ENCODE assay signal across 24 cellular contexts in genomic region chr11:127182586-127183203, GRCh38.
DNase-seq lines count a peak whose midpoint lies in the region; ATAC-seq, FAIRE-seq and TF ChIP-seq lines count a peak whose summit lies in the region.
"Had no signal": no experiment of that assay in that cellular context is flagged by ENCODE, and none has a peak within 500 bp of the region (broad histone marks: within the 10 kb centered on the region; RNA-seq: fewer than 3 reads in every experiment).

No MANE protein-coding gene starts in this region.

- H3K27me3 ChIP-seq in HepG2 (ENCODE audit: control insufficient read depth in 1 of 2, insufficient read depth in 2 of 2, low read length in 2 of 2) (no peaks in the 10 kb centered on the region), right lobe of liver (no peaks in the 10 kb centered on the region), right cardiac atrium (ENCODE audit: control insufficient read depth, insufficient read depth) (no peaks in the 10 kb centered on the region), gastrocnemius medialis (no peaks in the 10 kb centered on the region)
- H3K27me3 ChIP-seq: neutrophil, uterus had no signal

- POLR2A ChIA-PET in HepG2 (lab: Yijun Ruan, JAX), result no interaction called here

- TF ChIP-seq POLR2A in HepG2 (IDR thresholded peaks at IDR 0.05; ENCODE audit: insufficient read depth in 1 of 2, low read depth in 2 of 2, low read length in 2 of 2) (no peak), right lobe of liver (IDR thresholded peaks at IDR 0.05) (no peak), gastrocnemius medialis (IDR thresholded peaks at IDR 0.05) (no peak)

- H3K36me3 ChIP-seq in HepG2 (replicated peaks in 1 of 2; ENCODE audit: control insufficient read depth in 1 of 2, insufficient read depth in 2 of 2, low read length in 2 of 2) (no peaks in the 10 kb centered on the region), right lobe of liver (no peaks in the 10 kb centered on the region), gastrocnemius medialis (no peaks in the 10 kb centered on the region)
- H3K36me3 ChIP-seq: neutrophil, uterus had no signal

- H2AFZ ChIP-seq in HepG2 (ENCODE audit: low read length), result no peak overlapping the region

- H3K9ac ChIP-seq in HepG2 (ENCODE audit: insufficient read depth, low read depth, low read length), result no peak overlapping the region
- H3K9ac ChIP-seq: KMS-11 had no signal

- WGBS in HepG2 (ENCODE audit: low lambda C conversion rate), result 28% methylated on average over 8 of the region's 8 CpGs
- 72% methylated on average over 8 of the region's 8 CpGs for WGBS in right lobe of liver (ENCODE audit: insufficient coverage, low coverage, low lambda C conversion rate, missing lambda C conversion rate)
- WGBS in right cardiac atrium, result 62% methylated on average over 8 of the region's 8 CpGs

- H3K27ac ChIP-seq in HepG2 (ENCODE audit: extremely low read length, insufficient read depth, low read length) (no peak overlapping the region), right lobe of liver (no peak overlapping the region), right cardiac atrium (ENCODE audit: low read length) (no peak overlapping the region), gastrocnemius medialis (no peak overlapping the region)
- H3K27ac ChIP-seq: KMS-11, neutrophil, uterus had no signal

- H3K4me3 ChIP-seq in HepG2 (replicated peaks in 1 of 3; ENCODE audit: insufficient read depth in 1 of 3, low read depth in 2 of 3, low read length in 3 of 3) (no peak overlapping the region), right lobe of liver (no peak overlapping the region), right cardiac atrium (ENCODE audit: low read length) (no peak overlapping the region), gastrocnemius medialis (no peak overlapping the region)
- H3K4me3 ChIP-seq: uterus had no signal

- BruUV-seq in HepG2 (replicated peaks; lab: Mats Ljungman, UMichigan), result no TSS peak

- H3K4me1 ChIP-seq in HepG2 (ENCODE audit: insufficient read depth, low read length) (no peaks in the 10 kb centered on the region), right lobe of liver (no peaks in the 10 kb centered on the region), right cardiac atrium (ENCODE audit: control insufficient read depth, insufficient read depth, low read length) (no peaks in the 10 kb centered on the region), gastrocnemius medialis (no peaks in the 10 kb centered on the region)
- H3K4me1 ChIP-seq: uterus had no signal

- no peak for TF ChIP-seq EP300 in HepG2 (IDR thresholded peaks at IDR 0.05; ENCODE audit: low read depth in 2 of 2, low read length in 2 of 2)
- no peak for TF ChIP-seq EP300 in HepG2 (CRISPR knock-in tag; IDR thresholded peaks at IDR 0.05; ENCODE audit: borderline replicate concordance)

- intact Hi-C loops in HepG2 (cut with micrococcal nuclease; ENCODE audit: unreplicated experiment), result no loop called here
- intact Hi-C loops in right lobe of liver (cut with DNase I), result no loop called here
- intact Hi-C loops in right cardiac atrium (cut with DNase I), result no loop called here
- intact Hi-C loops in gastrocnemius medialis (cut with DNase I; ENCODE audit: low total_unique reads), result no loop called here

- CTCF ChIA-PET in HepG2 (lab: Yijun Ruan, JAX; ENCODE audit: low intra/inter-chr PET ratio, low total read pairs), result no interaction called here

- TF ChIP-seq RAD21 in HepG2 (CRISPR knock-in tag; IDR thresholded peaks at IDR 0.05), result no peak

- no peak for ATAC-seq in HepG2
- no peak for ATAC-seq in right lobe of liver
- ATAC-seq in right cardiac atrium, result no peak
- no peak for ATAC-seq in gastrocnemius medialis
- ATAC-seq: T-cell had no signal

- no peak overlapping the region for H3K4me2 ChIP-seq in HepG2 (ENCODE audit: low read depth, low read length)
- H3K4me2 ChIP-seq: KMS-11 had no signal

- FAIRE-seq in HepG2 (lab: Jason Lieb, UNC), result no peak
- FAIRE-seq: A204.1, bronchial epithelial cell had no signal

- DNase-seq in HepG2 (ENCODE audit: low spot score), result no peak
- no peak for DNase-seq in right lobe of liver
- DNase-seq in NCI-H2029 (lab: John Stamatoyannopoulos, UW), result peak; percentile 1
- peak; percentile 93 for DNase-seq in NCI-H748 (lab: John Stamatoyannopoulos, UW; ENCODE audit: unreplicated experiment)
- DNase-seq in DMS114 treated with DMSO at 0.1 percent for 48 hours (lab: John Stamatoyannopoulos, UW; ENCODE audit: unreplicated experiment), result no peak
- no peak for DNase-seq in NK-92 treated with Interleukin-12 subunit alpha and Interleukin-12 subunit beta, amount 100 ng/mL, for 24 hours (lab: John Stamatoyannopoulos, UW)
- no peak for DNase-seq in right cardiac atrium
- no peak for DNase-seq in gastrocnemius medialis
- DNase-seq: activated CD4-positive, alpha-beta T cell treated with anti-CD3 and anti-CD28 coated beads, Interleukin-2, amount 10 ng/mL, durations not matched to agents 7 days and 5 days; activated CD8-positive, alpha-beta memory T cell treated with anti-CD3 and anti-CD28 coated beads, Interleukin-2, amount 50 U/mL, for 4 hours; activated gamma-delta T cell; C1 segment of cervical spinal cord; cortex of kidney; DMS53; NCI-H1694; retina; stimulated activated CD4-positive, alpha-beta T cell treated with anti-CD3 and anti-CD28 coated beads, Interleukin-12 subunit alpha, Interleukin-12 subunit beta, amount 100 ng/mL, for 4 hours; stimulated activated CD8-positive, alpha-beta memory T cell treated with anti-CD3 and anti-CD28 coated beads, Interleukin-4, amount 100 ng/mL, for 48 hours; T-cell; uterus had no signal

- in situ Hi-C loops in HepG2 (cut with HindIII; ENCODE audit: extremely low pct_ligation_motif_present, low pct_unique_long_range_greater_than_20kb) (no loop called here), gastrocnemius medialis (cut with MboI; ENCODE audit: low sequenced_read_pairs in 4 of 4) (no loop called here)

- TF ChIP-seq CTCF in HepG2 (CRISPR knock-in tag; IDR thresholded peaks at IDR 0.05), result no peak
- no peak for TF ChIP-seq CTCF in right lobe of liver (IDR thresholded peaks at IDR 0.05)
- no peak for TF ChIP-seq CTCF in gastrocnemius medialis (IDR thresholded peaks at IDR 0.05 in 4 of 5, conservative IDR thresholded peaks at IDR 0.05 in 1 of 5)

- no peaks in the 10 kb centered on the region for H3K79me2 ChIP-seq in HepG2 (ENCODE audit: insufficient read depth, low read length)

- H3K9me3 ChIP-seq in HepG2 (ENCODE audit: low read length) (no peaks in the 10 kb centered on the region), right lobe of liver (no peaks in the 10 kb centered on the region), right cardiac atrium (ENCODE audit: control insufficient read depth, low read length) (no peaks in the 10 kb centered on the region), gastrocnemius medialis (no peaks in the 10 kb centered on the region)
- H3K9me3 ChIP-seq: neutrophil, uterus had no signal

- H4K20me1 ChIP-seq in HepG2 (ENCODE audit: insufficient read depth, low read length), result no peaks in the 10 kb centered on the region

TF ChIP-seq in HepG2, 621 proteins besides CTCF, POLR2A, EP300 and RAD21:
- no peak for TF ChIP-seq FIP1L1 (IDR thresholded peaks at IDR 0.05; ENCODE audit: borderline replicate concordance, insufficient read depth, low read depth, low read length)
- peak; percentile 46; the same call in 1 of the 2 replicates for TF ChIP-seq CEBPB (IDR thresholded peaks at IDR 0.05; ENCODE audit: borderline replicate concordance, low read depth, low read length)
- TF ChIP-seq BRCA1 (CRISPR knock-in tag; IDR thresholded peaks at IDR 0.05), result no peak
- TF ChIP-seq ZSCAN29 (CRISPR knock-in tag; conservative IDR thresholded peaks at IDR 0.05), result no peak
- no peak for TF ChIP-seq CHD2 (IDR thresholded peaks at IDR 0.05; ENCODE audit: low read depth, low read length)
- TF ChIP-seq PCBP2 (optimal IDR thresholded peaks at IDR 0.05; ENCODE audit: low read depth, low read length, poor library complexity, severe bottlenecking), result no peak
- TF ChIP-seq, protein P1, sequence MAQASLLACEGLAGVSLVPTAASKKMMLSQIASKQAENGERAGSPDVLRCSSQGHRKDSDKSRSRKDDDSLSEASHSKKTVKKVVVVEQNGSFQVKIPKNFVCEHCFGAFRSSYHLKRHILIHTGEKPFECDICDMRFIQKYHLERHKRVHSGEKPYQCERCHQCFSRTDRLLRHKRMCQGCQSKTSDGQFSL (CRISPR knock-in tag; IDR thresholded peaks at IDR 0.05), result no peak

Comparison
In these comparisons a context has a peak if more than half of its experiments do, and no peak if none do; other contexts are left out.
1. DNase-seq: peak in NCI-H2029 (single experiment) and NCI-H748 (single experiment); none in HepG2 (single experiment), right lobe of liver (0 of 3), DMS114 treated with DMSO at 0.1 percent for 48 hours (single experiment), NK-92 treated with Interleukin-12 subunit alpha and Interleukin-12 subunit beta, amount 100 ng/mL, for 24 hours (single experiment), right cardiac atrium (0 of 3) and gastrocnemius medialis (0 of 2).